ENCODE assay signal across 15 cellular contexts in genomic region chr2:11953258-11953657, GRCh38.
DNase-seq lines count a peak whose midpoint lies in the region; ATAC-seq, FAIRE-seq and TF ChIP-seq lines count a peak whose summit lies in the region.
"Had no signal": no experiment of that assay in that cellular context is flagged by ENCODE, and none has a peak within 500 bp of the region (broad histone marks: within the 10 kb centered on the region; RNA-seq: fewer than 3 reads in every experiment).

No MANE protein-coding gene starts in this region.

- peaks cover 24 to 47% (median 34%) of the 10 kb centered on the region in 11 experiments for H3K9me3 ChIP-seq in BLaER1 treated with 17β-estradiol and CSF1 and Interleukin-3, amounts not matched to agents 10 nM and 100 nM (replicated peaks in 1 of 11)
- no peaks in the 10 kb centered on the region for H3K9me3 ChIP-seq in H1 (ENCODE audit: insufficient read depth in 2 of 2, low read depth in 1 of 2, low read length in 1 of 2)

- H3K36me3 ChIP-seq in BLaER1 treated with 17β-estradiol and CSF1 and Interleukin-3, amounts not matched to agents 10 nM and 100 nM = peaks cover 0 to 10% (median 3%) of the 10 kb centered on the region in 11 experiments; a peak in 6 of 22 replicates
- H3K36me3 ChIP-seq in H1 (ENCODE audit: control insufficient read depth in 2 of 4, insufficient read depth in 4 of 4, low read length in 3 of 4) = no peaks in the 10 kb centered on the region

- H3K79me2 ChIP-seq in H1 (ENCODE audit: control insufficient read depth in 1 of 2, insufficient read depth in 2 of 2, low read length in 2 of 2) = no peaks in the 10 kb centered on the region

- 0 out of 2 replicates have a peak overlapping the region, but pooled peaks have one; percentile 51 for H2AFZ ChIP-seq in H1 (ENCODE audit: low read length)
- H2AFZ ChIP-seq: GM23248 had no signal

- H3K23ac ChIP-seq in H1 (ENCODE audit: insufficient read length) = no peak overlapping the region

- CTCF ChIA-PET in H1 (lab: Charles Lee; ENCODE audit: partially characterized antibody) = interaction anchor here (0.6 to 0.7 kb wide), 2 partner anchors 124 to 480 kb away, joined by 3 read pairs; no protein-coding TSS in a partner anchor

- H3K27me3 ChIP-seq in BLaER1 treated with 17β-estradiol and CSF1 and Interleukin-3, amounts not matched to agents 10 nM and 100 nM = no peaks in the 10 kb centered on the region
- H3K27me3 ChIP-seq in H1 (replicated peaks in 1 of 4; ENCODE audit: control insufficient read depth in 3 of 4, extremely low read depth in 1 of 4, insufficient read depth in 3 of 4, low read length in 3 of 4) = no peaks in the 10 kb centered on the region

- 0 out of 2 replicates have a peak overlapping the region, but pooled peaks have one; percentile 84 for H2BK20ac ChIP-seq in H1 (ENCODE audit: low read length)

- ATAC-seq in HG02870 (IDR thresholded peaks at IDR 0.05; ENCODE audit: unreplicated experiment) = no peak
- ATAC-seq: HCT116 had no signal

- DNase-seq in GM12891 (ENCODE audit: insufficient read length, low spot score) (no peak), H1 (ENCODE audit: low read depth in 1 of 2, low spot score in 2 of 2) (no peak), NAMALWA (ENCODE audit: low spot score) (no peak), coronary artery (ENCODE audit: low spot score) (no peak)
- DNase-seq: CD4-positive, alpha-beta T cell; DMS79; GF-D8; GM23248; H9 had no signal

- H4K8ac ChIP-seq in H1 (ENCODE audit: extremely low read depth, insufficient read depth, low read length) = no peak overlapping the region

- H3K23me2 ChIP-seq in H1 (ENCODE audit: low read depth, low read length) = no peaks in the 10 kb centered on the region

- TF ChIP-seq POLR2A in GM12891 (IDR thresholded peaks at IDR 0.05; ENCODE audit: low read depth, low read length) (no peak), H1 (IDR thresholded peaks at IDR 0.05; ENCODE audit: control extremely low read depth in 1 of 2, low read depth in 2 of 2, low read length in 2 of 2) (no peak)

- no peak for TF ChIP-seq EP300 in H1 (IDR thresholded peaks at IDR 0.05; ENCODE audit: borderline replicate concordance in 1 of 2, low read depth in 2 of 2, low read length in 2 of 2)

- POLR2A ChIA-PET in H1 (lab: Charles Lee; ENCODE audit: partially characterized antibody) = no interaction called here

- TF ChIP-seq CTCF in H1 (IDR thresholded peaks at IDR 0.05; ENCODE audit: control extremely low read depth in 1 of 3, insufficient read depth in 1 of 3, low read depth in 1 of 3, low read length in 3 of 3) (no peak), coronary artery (IDR thresholded peaks at IDR 0.05) (no peak)

- peak overlapping the region in 8 of 11 experiments; percentile 9 to 61 (median 24); a peak in 9 of 22 replicates for H3K4me2 ChIP-seq in BLaER1 treated with 17β-estradiol and CSF1 and Interleukin-3, amounts not matched to agents 10 nM and 100 nM
- H3K4me2 ChIP-seq in H1 (ENCODE audit: insufficient read depth in 1 of 2, low read depth in 2 of 2, low read length in 2 of 2) = no peak overlapping the region

- FAIRE-seq in GM12891 (lab: Jason Lieb, UNC) (peak; percentile 26), H1 (lab: Jason Lieb, UNC) (no peak)
- FAIRE-seq: D721Med, GM12892, GM19239 had no signal

- H4K5ac ChIP-seq in H1 (ENCODE audit: insufficient read length, low read depth, low read length) = no peak overlapping the region

- H3K9ac ChIP-seq in BLaER1 treated with 17β-estradiol and CSF1 and Interleukin-3, amounts not matched to agents 10 nM and 100 nM = no peak overlapping the region
- no peak overlapping the region for H3K9ac ChIP-seq in H1 (replicated peaks in 1 of 4; ENCODE audit: extremely low read depth in 1 of 4, low read depth in 3 of 4, low read length in 3 of 4)
- H3K9ac ChIP-seq: GM23248 had no signal

- H3K4ac ChIP-seq in H1 (replicated peaks; ENCODE audit: insufficient read length, low read depth, low read length) = no peak overlapping the region

- no peak overlapping the region for H2BK5ac ChIP-seq in H1 (ENCODE audit: low read depth, low read length)

- H3K27ac ChIP-seq in BLaER1 treated with 17β-estradiol and CSF1 and Interleukin-3, amounts not matched to agents 10 nM and 100 nM = peak overlapping the region in 8 of 11 experiments; percentile 37 to 84 (median 76); a peak in 13 of 22 replicates
- H3K27ac ChIP-seq in H1 (ENCODE audit: low read depth, low read length) (no peak overlapping the region), coronary artery (no peak overlapping the region)
- H3K27ac ChIP-seq: GM23248 had no signal

- no peak overlapping the region for H2BK15ac ChIP-seq in H1 (ENCODE audit: low read length)

- no peak overlapping the region for H2BK12ac ChIP-seq in H1 (ENCODE audit: low read depth, low read length)

- H3K4me1 ChIP-seq in BLaER1 treated with 17β-estradiol and CSF1 and Interleukin-3, amounts not matched to agents 10 nM and 100 nM = peaks cover 38 to 87% (median 68%) of the 10 kb centered on the region in 10 experiments
- no peaks in the 10 kb centered on the region for H3K4me1 ChIP-seq in H1 (replicated peaks in 1 of 4; ENCODE audit: control insufficient read depth in 3 of 4, insufficient read depth in 4 of 4, low read length in 3 of 4)

- no peaks in the 10 kb centered on the region for H4K20me1 ChIP-seq in BLaER1 treated with 17β-estradiol and CSF1 and Interleukin-3, amounts not matched to agents 10 nM and 100 nM
- H4K20me1 ChIP-seq in H1 (replicated peaks in 1 of 2; ENCODE audit: control insufficient read depth in 1 of 2, insufficient read depth in 2 of 2, low read length in 2 of 2) = no peaks in the 10 kb centered on the region

- H2AK5ac ChIP-seq in H1 (ENCODE audit: low read depth, low read length) = no peak overlapping the region

- H3K14ac ChIP-seq in H1 (ENCODE audit: insufficient read length) = no peak overlapping the region

- 91% methylated on average over 3 of the region's 3 CpGs; no CpG with 5 or more reads in 1 of the 2 experiments for WGBS in H1 (ENCODE audit: extremely low coverage in 1 of 2, insufficient coverage in 1 of 2, insufficient read length in 1 of 2, insufficient replicate concordance in 2 of 2, low coverage in 1 of 2, low lambda C conversion rate in 2 of 2, missing lambda C conversion rate in 1 of 2), 2 experiments

- no peak overlapping the region for H3K18ac ChIP-seq in H1 (ENCODE audit: extremely low read depth, low read length)

- no peak overlapping the region for H3K56ac ChIP-seq in H1 (replicated peaks; ENCODE audit: insufficient read length, low read depth, low read length)

- no peak overlapping the region for H4K91ac ChIP-seq in H1 (replicated peaks; ENCODE audit: insufficient read length, low read length)

- TF ChIP-seq RAD21 in H1 (IDR thresholded peaks at IDR 0.05 in 1 of 2, conservative IDR thresholded peaks at IDR 0.05 in 1 of 2; ENCODE audit: low read depth in 2 of 2, low read length in 2 of 2) = no peak

- no peak overlapping the region; a peak in 2 of 20 replicates for H3K4me3 ChIP-seq in BLaER1 treated with 17β-estradiol and CSF1 and Interleukin-3, amounts not matched to agents 10 nM and 100 nM
- no peak overlapping the region for H3K4me3 ChIP-seq in H1 (ENCODE audit: extremely low read depth in 1 of 4, insufficient read depth in 2 of 4, low read depth in 3 of 4, low read length in 4 of 4)
- H3K4me3 ChIP-seq in coronary artery = no peak overlapping the region
- H3K4me3 ChIP-seq: GM23248 had no signal

- H3K79me1 ChIP-seq in H1 (ENCODE audit: low read depth, low read length) = no peaks in the 10 kb centered on the region

- H2BK120ac ChIP-seq in H1 (replicated peaks; ENCODE audit: low read depth, low read length) = no peak overlapping the region

TF ChIP-seq in GM12891, 5 proteins besides CTCF, POLR2A, EP300 and RAD21:
- no peak for TF ChIP-seq PAX5 (IDR thresholded peaks at IDR 0.05; ENCODE audit: insufficient read depth, low read length, severe bottlenecking)
- no peak for TF ChIP-seq POLR2AphosphoS5 (IDR thresholded peaks at IDR 0.05; ENCODE audit: low read depth, low read length)
- TF ChIP-seq POU2F2 (IDR thresholded peaks at IDR 0.05; ENCODE audit: low read depth, low read length) = no peak
- TF ChIP-seq TAF1 (IDR thresholded peaks at IDR 0.05; ENCODE audit: low read depth, low read length) = no peak
- no peak for TF ChIP-seq SPI1 (IDR thresholded peaks at IDR 0.05; ENCODE audit: low read depth, low read length)
TF ChIP-seq in GM12891: peak in this region for 0.

TF ChIP-seq in H1, 55 proteins besides CTCF, POLR2A, EP300 and RAD21 (continues in another document):
- TF ChIP-seq ATF2 (IDR thresholded peaks at IDR 0.05; ENCODE audit: low read length) (no peak), KDM1A (IDR thresholded peaks at IDR 0.05; ENCODE audit: borderline replicate concordance, low read length) (no peak), FOSL1 (IDR thresholded peaks at IDR 0.05; ENCODE audit: insufficient read depth, low read depth, low read length) (no peak), CBX5 (IDR thresholded peaks at IDR 0.05; ENCODE audit: low read depth, low read length) (no peak), ASH2L (IDR thresholded peaks at IDR 0.05; ENCODE audit: low read length) (no peak), CEBPB (IDR thresholded peaks at IDR 0.05; ENCODE audit: low read depth, low read length) (no peak), TCF12 (IDR thresholded peaks at IDR 0.05; ENCODE audit: low read depth, low read length) (no peak), CHD2 (IDR thresholded peaks at IDR 0.05; ENCODE audit: low read length) (no peak), HDAC6 (IDR thresholded peaks at IDR 0.05; ENCODE audit: low read depth, low read length) (no peak), SRF (IDR thresholded peaks at IDR 0.05; ENCODE audit: low read depth, low read length) (no peak), PHF8 (conservative IDR thresholded peaks at IDR 0.05; ENCODE audit: low read depth, low read length) (no peak), BACH1 (IDR thresholded peaks at IDR 0.05; ENCODE audit: low read length) (no peak), GABPA (IDR thresholded peaks at IDR 0.05; ENCODE audit: borderline replicate concordance, insufficient read depth, low read length) (no peak), TBP (IDR thresholded peaks at IDR 0.05; ENCODE audit: low read depth, low read length) (no peak), ATF3 (IDR thresholded peaks at IDR 0.05; ENCODE audit: insufficient read depth, low read depth, low read length) (no peak)

Comparison
In these comparisons a context has a peak if more than half of its experiments do, and no peak if none do; other contexts are left out.
1. H3K27ac ChIP-seq: peak in BLaER1 treated with 17β-estradiol and CSF1 and Interleukin-3, amounts not matched to agents 10 nM and 100 nM (8 of 11); none in H1 (single experiment) and coronary artery (0 of 2).
2. H3K4me2 ChIP-seq: peak in BLaER1 treated with 17β-estradiol and CSF1 and Interleukin-3, amounts not matched to agents 10 nM and 100 nM (8 of 11); none in H1 (0 of 2).